In genomic region chrX:142149919-142150318, GRCh38 we compare ENCODE assay signal across 32 cellular contexts. TPM values are rescaled to one million over a fixed set of nuclear protein-coding genes. Genes with fewer than 3 reads are reported as not detected.
"Had no signal": no experiment of that assay in that cellular context is flagged by ENCODE, and none has a peak within 500 bp of the region (broad histone marks: within the 10 kb centered on the region; RNA-seq: fewer than 3 reads in every experiment).

No MANE protein-coding gene starts in this region.

- H3K9me3 ChIP-seq: colonic mucosa, esophagus squamous epithelium, gastrocnemius medialis, left ventricle myocardium inferior, lower lobe of right lung, mucosa of descending colon had no signal

- H3K9me3 Mint-ChIP-seq: dendritic cell treated with granulocyte-macrophage colony-stimulating factor and Interleukin-4, amounts not matched to agents 40 ng/mL and 50 ng/mL, for 4 days had no signal

- DNase-seq: colonic mucosa; cortex of kidney; effector CD8-positive, alpha-beta T cell; effector memory CD8-positive, alpha-beta T cell; endodermal cell; erythroblast; esophagus squamous epithelium; foreskin fibroblast; foreskin melanocyte; gastrocnemius medialis; glutamatergic neuron; head of caudate nucleus; heart right ventricle; hippocampal formation; left cardiac atrium; left ventricle myocardium inferior; lower lobe of right lung; mesenchymal stem cell; mucosa of descending colon; naive B cell had no signal

- H3K4me1 ChIP-seq: colonic mucosa, esophagus squamous epithelium, gastrocnemius medialis, heart right ventricle, left ventricle myocardium inferior, lower lobe of right lung had no signal

- H3K36me3 ChIP-seq: colonic mucosa, esophagus squamous epithelium, gastrocnemius medialis, heart right ventricle, left ventricle myocardium inferior, lower lobe of right lung had no signal

- H3K27ac Mint-ChIP-seq: dendritic cell treated with granulocyte-macrophage colony-stimulating factor and Interleukin-4, amounts not matched to agents 40 ng/mL and 50 ng/mL, for 4 days; effector memory CD8-positive, alpha-beta T cell; endodermal cell; mesothelial cell of epicardium; naive B cell had no signal

- H3K4me1 Mint-ChIP-seq: mesothelial cell of epicardium, naive B cell had no signal

- H3K4me3 ChIP-seq: colonic mucosa, esophagus squamous epithelium, gastrocnemius medialis, heart right ventricle, left ventricle myocardium inferior, lower lobe of right lung, mucosa of descending colon had no signal

- H3K27me3 Mint-ChIP-seq: dendritic cell treated with granulocyte-macrophage colony-stimulating factor and Interleukin-4, amounts not matched to agents 40 ng/mL and 50 ng/mL, for 4 days; effector memory CD8-positive, alpha-beta T cell; naive B cell had no signal

- H3K27ac ChIP-seq: colonic mucosa, epithelial cell of prostate, esophagus squamous epithelium, gastrocnemius medialis, heart right ventricle, left ventricle myocardium inferior, lower lobe of right lung had no signal

- H3K4me3 Mint-ChIP-seq: dendritic cell treated with granulocyte-macrophage colony-stimulating factor and Interleukin-4, amounts not matched to agents 40 ng/mL and 50 ng/mL, for 4 days; effector memory CD8-positive, alpha-beta T cell; endodermal cell; mesothelial cell of epicardium; naive B cell had no signal

- H3K36me3 Mint-ChIP-seq: mesothelial cell of epicardium, naive B cell had no signal

RNA-seq across cellular contexts. Expression of gene MAGEC2, which starts 55.2 kb away (rescaled TPM):
- total RNA-seq: dermis microvascular lymphatic vessel endothelial cell, endodermal cell, esophagus mucosa, esophagus squamous epithelium, gastrocnemius medialis, glomerular endothelial cell, heart right ventricle, kidney epithelial cell, left cardiac atrium, left lobe of liver, left ventricle myocardium inferior, lower leg skin, lower lobe of right lung, lung microvascular endothelial cell, mesenteric fat pad, mesothelial cell of epicardium, mucosa of descending colon, myocyte had no signal
